8 cellular contexts compared by ENCODE assay signal in genomic region chr7:116525298-116525912, GRCh38. TPM values are rescaled to one million over a fixed set of nuclear protein-coding genes. Genes with fewer than 3 reads are reported as not detected.
DNase-seq lines count a peak whose midpoint lies in the region; ATAC-seq and TF ChIP-seq lines count a peak whose summit lies in the region.

No MANE protein-coding gene starts in this region.

- H3K27me3 ChIP-seq in ACC112 (ENCODE audit: insufficient read depth, low read length) (no peaks in the 10 kb centered on the region), ovary (no peaks in the 10 kb centered on the region)

- H3K36me3 ChIP-seq in ACC112 (ENCODE audit: insufficient read depth, low read length) (peaks cover 29% of the 10 kb centered on the region), ovary (no peaks in the 10 kb centered on the region)

- DNase-seq in GM20000 (ENCODE audit: low spot score) (peak; percentile 81), LoVo (ENCODE audit: low spot score) (peak; percentile 44), glomerular visceral epithelial cell (ENCODE audit: extremely low spot score) (peak; percentile 30), ovary (peak; percentile 49 to 66 (median 61))
- peak; percentile 13 for DNase-seq in activated T-helper 9 cell treated with anti-CD3 and anti-CD28 coated beads, Interleukin-2, amount 50 U/mL, for 16 hours (ENCODE audit: low read depth)

- H3K4me1 ChIP-seq in ACC112 (ENCODE audit: control insufficient read depth, insufficient read depth, low read length, unreplicated experiment), result peaks cover 52% of the 10 kb centered on the region
- peaks cover 9% of the 10 kb centered on the region for H3K4me1 ChIP-seq in ovary (ENCODE audit: insufficient read depth)

- H3K27ac ChIP-seq in ACC112 (ENCODE audit: low read depth, low read length) (peak overlapping the region; percentile 95), ovary (peak overlapping the region; percentile 54 to 73)

- ATAC-seq in GM18870 (IDR thresholded peaks at IDR 0.05; ENCODE audit: unreplicated experiment), result no peak
- no peak for ATAC-seq in HG03025 (IDR thresholded peaks at IDR 0.05; ENCODE audit: low FRiP score, unreplicated experiment)

- no peak for TF ChIP-seq EP300 in ovary (IDR thresholded peaks at IDR 0.05)

- H3K79me2 ChIP-seq in ACC112 (ENCODE audit: control insufficient read depth, insufficient read depth, low read length, unreplicated experiment), result peaks cover 55% of the 10 kb centered on the region

- H2AFZ ChIP-seq in ACC112 (ENCODE audit: low read length, unreplicated experiment), result peak overlapping the region; percentile 18

- 0 to 1% (median 0%) methylated on average over 33 to 36 of the region's 36 CpGs for WGBS in ovary, 3 donors

- peak overlapping the region; percentile 80 for H3K4me3 ChIP-seq in ACC112 (ENCODE audit: low read depth, low read length)
- H3K4me3 ChIP-seq in ovary, result peak overlapping the region; percentile 80

- no peak for TF ChIP-seq POLR2A in ovary (IDR thresholded peaks at IDR 0.05)

- H3K9me3 ChIP-seq in ovary, result no peaks in the 10 kb centered on the region

- TF ChIP-seq CTCF in GM20000 (IDR thresholded peaks at IDR 0.05; ENCODE audit: extremely low read depth, missing control alignments) (no peak), ovary (IDR thresholded peaks at IDR 0.05) (no peak)

- intact Hi-C loops in ovary (cut with DNase I), result loop anchor here in 3 of 4 donors (2.0 to 10.0 kb wide), 7 partner anchors 33 to 263 kb away; no protein-coding TSS in a partner anchor

RNA-seq across cellular contexts. Expression of gene CAV1, which starts 0.6 kb away (rescaled TPM):
- total RNA-seq in ovary, result 100 to 1,000 TPM in 4 of 7 donors, 10 to 100 TPM in 3; 47.3 to 272 (median 101) TPM
- 100 to 1,000 TPM; 150 to 287 TPM for polyA plus RNA-seq in ovary

RNA-seq across cellular contexts. Expression of gene CAV2, which starts 25.9 kb away (rescaled TPM):
- total RNA-seq in ovary, result 10 to 100 TPM; 38.0 to 67.5 (median 53.7) TPM
- 100 to 1,000 TPM in 1 of 2 donors, 10 to 100 TPM in 1; 46.2 to 110 TPM for polyA plus RNA-seq in ovary

Comparison
In these comparisons a context has a peak if more than half of its experiments do, and no peak if none do; other contexts are left out.
1. DNase-seq: peak in every context shown above with its lines; median percentile 81 in GM20000; 61 in ovary; 44 in LoVo; 30 in glomerular visceral epithelial cell; 13 in activated T-helper 9 cell treated with anti-CD3 and anti-CD28 coated beads, Interleukin-2, amount 50 U/mL, for 16 hours.